1 cellular context compared by ENCODE assay signal in genomic region chr1:245337829-245338484, GRCh38.
TF ChIP-seq lines count a peak whose summit lies in the region.

No MANE protein-coding gene starts in this region.

TF ChIP-seq in K562, 482 proteins besides CTCF, POLR2A, EP300 and RAD21 (continued from another document and continues in another):
- peak; percentile 57 for TF ChIP-seq MGA (IDR thresholded peaks at IDR 0.05)
- no peak for TF ChIP-seq RHOXF2B (CRISPR knock-in tag; conservative IDR thresholded peaks at IDR 0.05)
- no peak for TF ChIP-seq PHB (CRISPR knock-in tag; IDR thresholded peaks at IDR 0.05)
- peak; percentile 86 for TF ChIP-seq CC2D1A (IDR thresholded peaks at IDR 0.05)
- TF ChIP-seq ETS2 (tag; IDR thresholded peaks at IDR 0.05; ENCODE audit: borderline replicate concordance, poor library complexity, severe bottlenecking): no peak
- no peak for TF ChIP-seq DNMT1 (IDR thresholded peaks at IDR 0.05)
- TF ChIP-seq ZEB2 (IDR thresholded peaks at IDR 0.05): peak; percentile 51; the same call in 1 of the 2 replicates
- TF ChIP-seq ETS1 (conservative IDR thresholded peaks at IDR 0.05; ENCODE audit: control insufficient read depth, low read depth, low read length): no peak
- no peak for TF ChIP-seq LARP7 (IDR thresholded peaks at IDR 0.05)
- TF ChIP-seq, protein P1, sequence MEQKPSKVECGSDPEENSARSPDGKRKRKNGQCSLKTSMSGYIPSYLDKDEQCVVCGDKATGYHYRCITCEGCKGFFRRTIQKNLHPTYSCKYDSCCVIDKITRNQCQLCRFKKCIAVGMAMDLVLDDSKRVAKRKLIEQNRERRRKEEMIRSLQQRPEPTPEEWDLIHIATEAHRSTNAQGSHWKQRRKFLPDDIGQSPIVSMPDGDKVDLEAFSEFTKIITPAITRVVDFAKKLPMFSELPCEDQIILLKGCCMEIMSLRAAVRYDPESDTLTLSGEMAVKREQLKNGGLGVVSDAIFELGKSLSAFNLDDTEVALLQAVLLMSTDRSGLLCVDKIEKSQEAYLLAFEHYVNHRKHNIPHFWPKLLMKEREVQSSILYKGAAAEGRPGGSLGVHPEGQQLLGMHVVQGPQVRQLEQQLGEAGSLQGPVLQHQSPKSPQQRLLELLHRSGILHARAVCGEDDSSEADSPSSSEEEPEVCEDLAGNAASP (IDR thresholded peaks at IDR 0.05): no peak
- no peak for TF ChIP-seq RBM15 (IDR thresholded peaks at IDR 0.05; ENCODE audit: insufficient read depth, low read length)
- TF ChIP-seq, protein P2, sequence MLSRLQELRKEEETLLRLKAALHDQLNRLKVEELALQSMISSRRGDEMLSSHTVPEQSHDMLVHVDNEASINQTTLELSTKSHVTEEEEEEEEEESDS (CRISPR knock-in tag; IDR thresholded peaks at IDR 0.05): no peak
- no peak for TF ChIP-seq TAF9B (IDR thresholded peaks at IDR 0.05; ENCODE audit: partially characterized antibody)
- no peak for TF ChIP-seq DDX20 (tag; IDR thresholded peaks at IDR 0.05; ENCODE audit: low read depth)
- no peak for TF ChIP-seq ZNF282 (CRISPR knock-in tag; IDR thresholded peaks at IDR 0.05)
- TF ChIP-seq HDAC8 (tag; IDR thresholded peaks at IDR 0.05): no peak
- TF ChIP-seq, protein P3, sequence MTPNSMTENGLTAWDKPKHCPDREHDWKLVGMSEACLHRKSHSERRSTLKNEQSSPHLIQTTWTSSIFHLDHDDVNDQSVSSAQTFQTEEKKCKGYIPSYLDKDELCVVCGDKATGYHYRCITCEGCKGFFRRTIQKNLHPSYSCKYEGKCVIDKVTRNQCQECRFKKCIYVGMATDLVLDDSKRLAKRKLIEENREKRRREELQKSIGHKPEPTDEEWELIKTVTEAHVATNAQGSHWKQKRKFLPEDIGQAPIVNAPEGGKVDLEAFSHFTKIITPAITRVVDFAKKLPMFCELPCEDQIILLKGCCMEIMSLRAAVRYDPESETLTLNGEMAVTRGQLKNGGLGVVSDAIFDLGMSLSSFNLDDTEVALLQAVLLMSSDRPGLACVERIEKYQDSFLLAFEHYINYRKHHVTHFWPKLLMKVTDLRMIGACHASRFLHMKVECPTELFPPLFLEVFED (CRISPR knock-in tag; conservative IDR thresholded peaks at IDR 0.05): no peak
- peak; percentile 2; the same call in 1 of the 2 replicates for TF ChIP-seq CBX5 (IDR thresholded peaks at IDR 0.05; ENCODE audit: borderline replicate concordance, low read depth)
- TF ChIP-seq KDM5B (IDR thresholded peaks at IDR 0.05; ENCODE audit: insufficient replicate concordance, low read depth, low read length): no peak
- TF ChIP-seq ZKSCAN1 (IDR thresholded peaks at IDR 0.05; ENCODE audit: low read depth, low read length): peak; percentile 71
- 0 out of 2 replicates have a peak, but pooled peaks have one; percentile 31 for TF ChIP-seq CREM (IDR thresholded peaks at IDR 0.05; ENCODE audit: low read depth)
- TF ChIP-seq SMARCB1 (IDR thresholded peaks at IDR 0.05; ENCODE audit: insufficient read length, low read depth): no peak
- no peak for TF ChIP-seq XRCC3 (IDR thresholded peaks at IDR 0.05)
- no peak for TF ChIP-seq E2F4 (CRISPR knock-in tag; IDR thresholded peaks at IDR 0.05; ENCODE audit: low read depth)
- peak; percentile 96 for TF ChIP-seq CBFA2T2 (conservative IDR thresholded peaks at IDR 0.05)
- TF ChIP-seq ZNF778 (CRISPR knock-in tag; IDR thresholded peaks at IDR 0.05): no peak
- TF ChIP-seq ZFP1 (CRISPR knock-in tag; IDR thresholded peaks at IDR 0.05): no peak
- no peak for TF ChIP-seq ZNF184 (CRISPR knock-in tag; IDR thresholded peaks at IDR 0.05)
- TF ChIP-seq SETDB1 (IDR thresholded peaks at IDR 0.05; ENCODE audit: low read length): no peak
- TF ChIP-seq, protein P4, sequence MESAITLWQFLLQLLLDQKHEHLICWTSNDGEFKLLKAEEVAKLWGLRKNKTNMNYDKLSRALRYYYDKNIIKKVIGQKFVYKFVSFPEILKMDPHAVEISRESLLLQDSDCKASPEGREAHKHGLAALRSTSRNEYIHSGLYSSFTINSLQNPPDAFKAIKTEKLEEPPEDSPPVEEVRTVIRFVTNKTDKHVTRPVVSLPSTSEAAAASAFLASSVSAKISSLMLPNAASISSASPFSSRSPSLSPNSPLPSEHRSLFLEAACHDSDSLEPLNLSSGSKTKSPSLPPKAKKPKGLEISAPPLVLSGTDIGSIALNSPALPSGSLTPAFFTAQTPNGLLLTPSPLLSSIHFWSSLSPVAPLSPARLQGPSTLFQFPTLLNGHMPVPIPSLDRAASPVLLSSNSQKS (CRISPR knock-in tag; IDR thresholded peaks at IDR 0.05): no peak
- TF ChIP-seq CBX3 (IDR thresholded peaks at IDR 0.05; ENCODE audit: borderline replicate concordance in 1 of 2, low read length in 2 of 2): peak in 1 of 2 experiments; percentile 50; a peak in 1 of 3 replicates
- no peak for TF ChIP-seq ZNF23 (CRISPR knock-in tag; IDR thresholded peaks at IDR 0.05)
- TF ChIP-seq MECOM (CRISPR knock-in tag; IDR thresholded peaks at IDR 0.05): no peak
- TF ChIP-seq, protein P5, sequence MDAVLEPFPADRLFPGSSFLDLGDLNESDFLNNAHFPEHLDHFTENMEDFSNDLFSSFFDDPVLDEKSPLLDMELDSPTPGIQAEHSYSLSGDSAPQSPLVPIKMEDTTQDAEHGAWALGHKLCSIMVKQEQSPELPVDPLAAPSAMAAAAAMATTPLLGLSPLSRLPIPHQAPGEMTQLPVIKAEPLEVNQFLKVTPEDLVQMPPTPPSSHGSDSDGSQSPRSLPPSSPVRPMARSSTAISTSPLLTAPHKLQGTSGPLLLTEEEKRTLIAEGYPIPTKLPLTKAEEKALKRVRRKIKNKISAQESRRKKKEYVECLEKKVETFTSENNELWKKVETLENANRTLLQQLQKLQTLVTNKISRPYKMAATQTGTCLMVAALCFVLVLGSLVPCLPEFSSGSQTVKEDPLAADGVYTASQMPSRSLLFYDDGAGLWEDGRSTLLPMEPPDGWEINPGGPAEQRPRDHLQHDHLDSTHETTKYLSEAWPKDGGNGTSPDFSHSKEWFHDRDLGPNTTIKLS (IDR thresholded peaks at IDR 0.05; ENCODE audit: borderline replicate concordance, low read depth): no peak
- TF ChIP-seq REST (CRISPR knock-in tag; IDR thresholded peaks at IDR 0.05; ENCODE audit: low read depth): no peak
- no peak for TF ChIP-seq RUNX1 (IDR thresholded peaks at IDR 0.05; ENCODE audit: low read depth)
- TF ChIP-seq MCM3 (IDR thresholded peaks at IDR 0.05): no peak
- TF ChIP-seq ETV6 (IDR thresholded peaks at IDR 0.05; ENCODE audit: borderline replicate concordance in 1 of 2, low read depth in 2 of 2, low read length in 1 of 2): no peak
- TF ChIP-seq ETV6 (CRISPR knock-in tag; IDR thresholded peaks at IDR 0.05; ENCODE audit: borderline replicate concordance): no peak
